Comparison of ENCODE assay signal across 18 cellular contexts in the genomic region with DNA sequence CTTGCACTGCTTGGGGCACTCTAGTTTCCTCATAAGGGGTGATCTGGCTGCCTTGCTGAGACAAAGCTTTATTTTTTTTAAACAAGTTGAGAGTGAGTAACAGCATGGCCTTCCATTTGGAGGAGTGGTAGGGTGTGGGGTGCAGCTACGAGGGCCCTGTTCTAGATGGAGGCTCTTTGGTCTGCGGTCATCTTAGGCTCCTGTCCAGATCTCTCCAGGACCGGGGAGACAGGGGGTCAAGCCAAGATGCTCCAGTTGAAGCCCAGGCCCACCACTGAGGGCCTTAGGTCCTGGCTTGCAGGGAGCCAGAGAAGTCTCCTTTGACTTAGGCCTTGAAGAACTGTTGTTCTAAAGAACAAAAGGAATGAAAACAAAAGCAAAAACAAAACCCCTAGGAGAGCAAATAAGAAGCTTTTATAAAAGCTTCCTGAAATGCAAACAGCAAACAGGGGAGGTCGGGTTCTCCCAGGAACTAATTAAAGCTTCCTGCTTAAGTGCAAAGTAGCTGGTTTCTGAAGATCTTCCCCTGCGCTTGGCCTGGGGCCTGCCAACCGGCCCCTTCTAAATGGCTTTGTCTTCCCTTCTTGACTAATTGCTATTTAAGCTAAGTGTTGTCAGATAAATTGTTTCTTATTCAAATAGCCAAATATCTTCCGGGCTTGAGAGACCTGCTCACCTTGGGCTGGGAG.
"Had no signal": no experiment of that assay in that cellular context is flagged by ENCODE, and none has a peak within 500 bp of the region (broad histone marks: within the 10 kb centered on the region; RNA-seq: fewer than 3 reads in every experiment).

No MANE protein-coding gene starts in this region.

- DNase-seq: erythroblast; foreskin keratinocyte; immature natural killer cell; kidney; left colon; mammary epithelial cell; naive thymus-derived CD4-positive, alpha-beta T cell; nephron progenitor cell; ovary; right cardiac atrium; small intestine; stimulated activated CD4-positive, alpha-beta T cell treated with anti-CD3 and anti-CD28 coated beads, Interleukin-2, amount 100 ng/mL, for 48 hours; stimulated activated naive CD4-positive, alpha-beta T cell treated with Interleukin-2 at 50 U/mL for 16 hours; thyroid gland had no signal

- H3K4me3 Mint-ChIP-seq: dendritic cell treated with granulocyte-macrophage colony-stimulating factor and Interleukin-4, amounts not matched to agents 40 ng/mL and 50 ng/mL, for 4 days; immature natural killer cell; naive thymus-derived CD4-positive, alpha-beta T cell; nephron progenitor cell; type B pancreatic cell had no signal

- H3K27ac Mint-ChIP-seq: dendritic cell treated with granulocyte-macrophage colony-stimulating factor and Interleukin-4, amounts not matched to agents 40 ng/mL and 50 ng/mL, for 4 days; immature natural killer cell; naive thymus-derived CD4-positive, alpha-beta T cell; nephron progenitor cell; type B pancreatic cell had no signal

- H3K4me3 ChIP-seq: ovary, suprapubic skin, thyroid gland had no signal

- H3K27me3 ChIP-seq: foreskin keratinocyte, neutrophil, ovary, suprapubic skin, thyroid gland had no signal

- H3K4me1 ChIP-seq: foreskin keratinocyte, suprapubic skin, thyroid gland had no signal

- H3K36me3 ChIP-seq: neutrophil, ovary, suprapubic skin, thyroid gland had no signal

- H3K36me3 Mint-ChIP-seq: type B pancreatic cell had no signal

- H3K27me3 Mint-ChIP-seq: dendritic cell treated with granulocyte-macrophage colony-stimulating factor and Interleukin-4, amounts not matched to agents 40 ng/mL and 50 ng/mL, for 4 days had no signal

- H3K27ac ChIP-seq: foreskin keratinocyte, neutrophil, ovary, suprapubic skin, thyroid gland had no signal

- H3K9me3 ChIP-seq: neutrophil, ovary, thyroid gland had no signal

- ATAC-seq: foreskin keratinocyte; left colon; naive thymus-derived CD4-positive, alpha-beta T cell; right cardiac atrium had no signal

- H3K4me1 Mint-ChIP-seq: immature natural killer cell; naive thymus-derived CD4-positive, alpha-beta T cell; nephron progenitor cell had no signal
